Comparison of ENCODE assay signal across 8 cellular contexts in the genomic region with DNA sequence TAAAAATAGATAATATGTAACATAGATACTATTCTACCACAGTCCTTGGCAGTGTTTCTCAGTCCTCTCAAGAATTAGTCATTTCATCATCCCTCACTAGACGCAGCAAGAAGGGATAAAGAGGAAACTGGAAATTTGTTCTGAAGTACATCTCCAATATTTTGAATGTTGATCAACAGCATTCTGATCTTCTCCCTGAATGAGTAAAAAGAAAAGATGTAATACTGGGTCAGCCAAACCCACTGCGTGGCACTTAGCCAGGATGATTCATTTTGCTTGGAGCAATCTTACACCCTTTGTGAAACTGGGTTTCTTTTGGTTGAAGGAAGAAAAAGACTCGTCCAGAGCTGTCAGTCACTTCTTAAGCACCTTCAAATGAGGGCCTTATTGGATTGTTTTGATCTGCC. TPM values are rescaled to one million over a fixed set of nuclear protein-coding genes. Genes with fewer than 3 reads are reported as not detected.
DNase-seq lines count a peak whose midpoint lies in the region; ATAC-seq and TF ChIP-seq lines count a peak whose summit lies in the region.

No MANE protein-coding gene starts in this region.

- no peaks in the 10 kb centered on the region for H3K4me1 ChIP-seq in mucosa of descending colon (ENCODE audit: low read depth)
- peaks cover 0 to 24% (median 14%) of the 10 kb centered on the region in 4 donors for H3K4me1 ChIP-seq in tibial artery

- H3K9me3 ChIP-seq in mucosa of descending colon (no peaks in the 10 kb centered on the region), tibial artery (no peaks in the 10 kb centered on the region)

- peak overlapping the region; percentile 20 for H3K27ac ChIP-seq in caudate nucleus (ENCODE audit: low read depth, low read length)
- no peak overlapping the region for H3K27ac ChIP-seq in tibial artery

- no peaks in the 10 kb centered on the region for H3K27me3 ChIP-seq in tibial artery

- intact Hi-C loops in mucosa of descending colon (cut with DNase I, micrococcal nuclease) (no loop called here), tibial artery (cut with DNase I; ENCODE audit: low total_unique reads) (no loop called here)

- TF ChIP-seq CTCF in mucosa of descending colon (IDR thresholded peaks at IDR 0.05) (no peak), tibial artery (IDR thresholded peaks at IDR 0.05) (no peak)

- H3K36me3 ChIP-seq in mucosa of descending colon (ENCODE audit: low read depth) (no peaks in the 10 kb centered on the region), tibial artery (no peaks in the 10 kb centered on the region)

- DNase-seq in CD1c-positive myeloid dendritic cell (ENCODE audit: extremely low spot score) = peak; percentile 65
- peak; percentile 62 for DNase-seq in OCI-M1 (lab: John Stamatoyannopoulos, UW)
- DNase-seq in caudate nucleus (lab: John Stamatoyannopoulos, UW) = peak in 7 of 61 donors; percentile 4 to 43 (median 20)
- peak in 1 of 3 donors; percentile 55 for DNase-seq in mucosa of descending colon
- DNase-seq in tibial artery = peak; percentile 80 to 85
- no peak for DNase-seq in GM19238 (ENCODE audit: insufficient read length, low spot score)
- no peak for DNase-seq in NCI-H345 (lab: John Stamatoyannopoulos, UW)

- ATAC-seq in GM21825 (IDR thresholded peaks at IDR 0.05; ENCODE audit: unreplicated experiment) (peak; percentile 64), mucosa of descending colon (peak; percentile 38)

- H3K4me3 ChIP-seq in mucosa of descending colon (no peak overlapping the region), tibial artery (no peak overlapping the region)

RNA-seq across cellular contexts. Expression of a gene that starts 54.1 kb away (rescaled TPM):
- 10 to 100 TPM in 2 of 3 donors, 1 to 10 TPM in 1; 9.4 to 14.1 (median 13.2) TPM for total RNA-seq in mucosa of descending colon

RNA-seq across cellular contexts. Expression of a gene that starts 54.2 kb away (rescaled TPM):
- total RNA-seq in mucosa of descending colon = 1 to 10 TPM in 2 of 3 donors, under 1 TPM in 1; 0.41 to 2.0 (median 1.9) TPM

Comparison
In these comparisons a context has a peak if more than half of its experiments do, and no peak if none do; other contexts are left out.
1. DNase-seq: peak in CD1c-positive myeloid dendritic cell (single experiment), OCI-M1 (single experiment) and tibial artery (2 of 2); none in GM19238 (single experiment) and NCI-H345 (single experiment).